9 cellular contexts compared by ENCODE assay signal in the genomic region with DNA sequence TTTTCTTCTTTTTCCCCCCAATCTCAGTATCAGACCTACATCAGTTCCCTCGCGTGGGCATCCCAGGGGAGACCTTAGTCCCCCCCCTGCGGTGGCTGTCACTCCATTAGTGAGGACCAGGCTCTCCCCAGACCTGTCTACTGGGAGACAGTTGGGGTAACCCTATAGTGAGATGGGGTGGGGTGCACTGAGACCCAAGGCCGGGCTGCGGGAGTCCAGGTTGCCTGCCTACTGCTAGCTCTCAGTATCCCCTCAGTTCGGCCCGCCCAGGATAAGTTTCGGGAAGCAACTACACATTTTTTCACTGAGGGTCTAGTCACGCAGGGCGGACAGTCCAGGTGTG. TPM values are rescaled to one million over a fixed set of nuclear protein-coding genes. Genes with fewer than 3 reads are reported as not detected.
DNase-seq lines count a peak whose midpoint lies in the region; ATAC-seq, FAIRE-seq and TF ChIP-seq lines count a peak whose summit lies in the region.
"Had no signal": no experiment of that assay in that cellular context is flagged by ENCODE, and none has a peak within 500 bp of the region (broad histone marks: within the 10 kb centered on the region; RNA-seq: fewer than 3 reads in every experiment).

No MANE protein-coding gene starts in this region.

- H3K4me1 Mint-ChIP-seq in activated CD8-positive, alpha-beta memory T cell treated with anti-CD3 and anti-CD28 coated beads, Interleukin-2, amount 10 ng/mL, durations not matched to agents 7 days and 5 days: peaks cover 36% of the 10 kb centered on the region

- H3K4me1 ChIP-seq in GM12878 (ENCODE audit: control insufficient read depth, insufficient read depth, low read length) (peaks cover 9% of the 10 kb centered on the region), transverse colon (peaks cover 10 to 25% (median 15%) of the 10 kb centered on the region in 4 donors)

- no peaks in the 10 kb centered on the region for H3K27me3 ChIP-seq in GM12878 (replicated peaks in 1 of 2; ENCODE audit: control insufficient read depth in 2 of 2, insufficient read depth in 2 of 2, low read length in 1 of 2)
- H3K27me3 ChIP-seq in transverse colon: no peaks in the 10 kb centered on the region

- H4K20me1 ChIP-seq in GM12878 (ENCODE audit: control insufficient read depth, insufficient read depth): 0 out of 2 replicates have a peak, but pooled peaks cover 4% of the 10 kb centered on the region

- BruUV-seq in GM12878 (replicated peaks; lab: Mats Ljungman, UMichigan): no TSS peak

- CTCF ChIA-PET in activated CD8-positive, alpha-beta memory T cell treated with anti-CD3 and anti-CD28 coated beads, Interleukin-2, amount 10 ng/mL, durations not matched to agents 7 days and 5 days (lab: Charles Lee): interaction anchor here (0.9 to 1.9 kb wide), 5 partner anchors 11 to 105 kb away, joined by 3 to 7 read pairs (median 3); no protein-coding TSS in a partner anchor
- CTCF ChIA-PET in GM12878 (lab: Yijun Ruan, JAX): interaction anchor here (1.0 to 2.2 kb wide), 3 partner anchors 62 to 77 kb away, joined by 3 to 6 read pairs (median 5); no protein-coding TSS in a partner anchor

- no peak for DNase-seq in activated CD8-positive, alpha-beta memory T cell treated with anti-CD3 and anti-CD28 coated beads, Interleukin-2, amount 10 ng/mL, durations not matched to agents 7 days and 5 days
- no peak for DNase-seq in activated CD8-positive, alpha-beta memory T cell treated with anti-CD3 and anti-CD28 coated beads, Interleukin-2, amount 50 U/mL, for 48 hours
- no peak for DNase-seq in GM12878 (ENCODE audit: low read depth, low spot score)
- DNase-seq in lower leg skin (ENCODE audit: low spot score in 2 of 2): no peak
- DNase-seq in transverse colon: no peak
- DNase-seq in NCI-H1436 treated with DMSO at 0.1 percent for 48 hours (lab: John Stamatoyannopoulos, UW): no peak

- H3K27ac Mint-ChIP-seq in activated CD8-positive, alpha-beta memory T cell treated with anti-CD3 and anti-CD28 coated beads, Interleukin-2, amount 10 ng/mL, durations not matched to agents 7 days and 5 days: peak overlapping the region; percentile 76
- H3K27ac Mint-ChIP-seq: T-helper 17 cell had no signal

- RAD21 ChIA-PET in GM12878 (lab: Charles Lee; ENCODE audit: unreplicated experiment): interaction anchor here (0.5 to 0.6 kb wide), 2 partner anchors 66 to 390 kb away, joined by 3 read pairs; no protein-coding TSS in a partner anchor

- no peak for TF ChIP-seq POLR2A in GM12878 (IDR thresholded peaks at IDR 0.05; ENCODE audit: low read depth, low read length)
- no peak for TF ChIP-seq POLR2A in lower leg skin (IDR thresholded peaks at IDR 0.05)
- TF ChIP-seq POLR2A in transverse colon (IDR thresholded peaks at IDR 0.05): no peak

- H3K27me3 Mint-ChIP-seq in activated CD8-positive, alpha-beta memory T cell treated with anti-CD3 and anti-CD28 coated beads, Interleukin-2, amount 10 ng/mL, durations not matched to agents 7 days and 5 days: no peaks in the 10 kb centered on the region
- H3K27me3 Mint-ChIP-seq: T-helper 17 cell had no signal

- H3K36me3 Mint-ChIP-seq in activated CD8-positive, alpha-beta memory T cell treated with anti-CD3 and anti-CD28 coated beads, Interleukin-2, amount 10 ng/mL, durations not matched to agents 7 days and 5 days: peaks cover 4% of the 10 kb centered on the region

- FAIRE-seq in GM12878 (lab: Jason Lieb, UNC): no peak

- intact Hi-C loops in GM12878 (cut with micrococcal nuclease; ENCODE audit: unreplicated experiment): no loop called here
- intact Hi-C loops in lower leg skin (cut with DNase I; ENCODE audit: low total_unique reads): no loop called here
- intact Hi-C loops in transverse colon (cut with DNase I; ENCODE audit: low total_unique reads): no loop called here

- peak overlapping the region; percentile 87 for H2AFZ ChIP-seq in GM12878 (ENCODE audit: control insufficient read depth, low read depth, low read length)

- H3K9me3 Mint-ChIP-seq in activated CD8-positive, alpha-beta memory T cell treated with anti-CD3 and anti-CD28 coated beads, Interleukin-2, amount 10 ng/mL, durations not matched to agents 7 days and 5 days (ENCODE audit: low read depth): no peaks in the 10 kb centered on the region

- TF ChIP-seq CTCF in GM12878 (IDR thresholded peaks at IDR 0.05 in 2 of 3, conservative IDR thresholded peaks at IDR 0.05 in 1 of 3; ENCODE audit: control insufficient read depth in 2 of 3, extremely low read depth in 1 of 3, insufficient read depth in 1 of 3, low read depth in 3 of 3, low read length in 3 of 3) (no peak), lower leg skin (IDR thresholded peaks at IDR 0.05) (no peak), transverse colon (IDR thresholded peaks at IDR 0.05) (no peak)

- H3K4me3 ChIP-seq in GM12878 (0 out of 2 replicates have a peak overlapping the region, but pooled peaks have one; percentile 30), lower leg skin (ENCODE audit: low read depth, poor library complexity, severe bottlenecking) (peak overlapping the region; percentile 68), transverse colon (peak overlapping the region; percentile 81 to 100 (median 98))

- TF ChIP-seq EP300 in GM12878 (IDR thresholded peaks at IDR 0.05; ENCODE audit: borderline replicate concordance in 1 of 2, control insufficient read depth in 1 of 2, low read depth in 2 of 2, low read length in 2 of 2) (no peak), transverse colon (IDR thresholded peaks at IDR 0.05; ENCODE audit: low read depth) (no peak)

- H3K9ac ChIP-seq in GM12878 (ENCODE audit: control insufficient read depth, insufficient read depth, low read length): peak overlapping the region; percentile 64

- POLR2A ChIA-PET in GM12878 (lab: Charles Lee): interaction anchor here (1.2 kb wide), 1 partner anchor 115 kb away, joined by 3 read pairs; no protein-coding TSS in a partner anchor

- H3K79me2 ChIP-seq in GM12878 (ENCODE audit: control insufficient read depth, insufficient read depth, low read length): peaks cover 30% of the 10 kb centered on the region

- H3K27ac ChIP-seq in GM12878 (ENCODE audit: control insufficient read depth, insufficient read depth): no peak overlapping the region
- H3K27ac ChIP-seq in transverse colon: peak overlapping the region; percentile 92 to 96 (median 94)

- ATAC-seq in activated CD8-positive, alpha-beta memory T cell treated with anti-CD3 and anti-CD28 coated beads, Interleukin-2, amount 10 ng/mL, durations not matched to agents 7 days and 5 days: no peak
- no peak for ATAC-seq in GM12878
- ATAC-seq in HG02852 (IDR thresholded peaks at IDR 0.05; ENCODE audit: unreplicated experiment): no peak
- ATAC-seq in GM19463 (IDR thresholded peaks at IDR 0.05; ENCODE audit: unreplicated experiment): no peak

- peak overlapping the region; percentile 77 for H3K4me2 ChIP-seq in GM12878 (ENCODE audit: control insufficient read depth, insufficient read depth)

- H3K36me3 ChIP-seq in GM12878 (ENCODE audit: control insufficient read depth in 2 of 2, insufficient read depth in 2 of 2, low read length in 1 of 2): no peaks in the 10 kb centered on the region
- no peaks in the 10 kb centered on the region for H3K36me3 ChIP-seq in transverse colon

- in situ Hi-C loops in GM12878 (cut with MboI): no loop called here
- in situ Hi-C loops in transverse colon (cut with MboI; ENCODE audit: low pct_ligation_motif_present in 1 of 4, low pct_unique_long_range_greater_than_20kb in 1 of 4, low sequenced_read_pairs in 3 of 4): no loop called here

- 71% methylated on average over 10 of the region's 10 CpGs for WGBS in GM12878 (ENCODE audit: insufficient coverage, insufficient replicate concordance, low lambda C conversion rate, missing lambda C conversion rate)
- 64 to 65% methylated on average over 9 to 10 of the region's 10 CpGs for WGBS in lower leg skin, 2 donors
- 70% methylated on average over 10 of the region's 10 CpGs; no CpG with 5 or more reads in 1 of the 2 donors for WGBS in transverse colon (ENCODE audit: low coverage in 1 of 2), 2 donors

- peak overlapping the region; percentile 72 for H3K4me3 Mint-ChIP-seq in activated CD8-positive, alpha-beta memory T cell treated with anti-CD3 and anti-CD28 coated beads, Interleukin-2, amount 10 ng/mL, durations not matched to agents 7 days and 5 days
- H3K4me3 Mint-ChIP-seq: T-helper 17 cell had no signal

- SMC1A ChIA-PET in GM12878 (lab: Charles Lee; ENCODE audit: uncharacterized antibody, unreplicated experiment): interaction anchor here (0.9 to 2.2 kb wide), 7 partner anchors 10 to 71 kb away, joined by 3 to 5 read pairs (median 3); no protein-coding TSS in a partner anchor

- H3K9me3 ChIP-seq in GM12878 (replicated peaks; ENCODE audit: control insufficient read depth, insufficient read depth, low read length) (no peaks in the 10 kb centered on the region), transverse colon (no peaks in the 10 kb centered on the region)

- TF ChIP-seq RAD21 in GM12878 (IDR thresholded peaks at IDR 0.05; ENCODE audit: insufficient read depth, low read depth, low read length): no peak

TF ChIP-seq in GM12878, 131 proteins besides CTCF, POLR2A, EP300 and RAD21:
- no peak for TF ChIP-seq GABPA (IDR thresholded peaks at IDR 0.05; ENCODE audit: low read depth)
- TF ChIP-seq DPF2 (IDR thresholded peaks at IDR 0.05): 0 out of 2 replicates have a peak, but pooled peaks have one; percentile 3

RNA-seq across cellular contexts. Expression of a gene that starts 0.7 kb away (rescaled TPM):
- total RNA-seq in activated CD8-positive, alpha-beta memory T cell treated with anti-CD3 and anti-CD28 coated beads, Interleukin-2, amount 10 ng/mL, durations not matched to agents 7 days and 5 days: 10 to 100 TPM; 54.6 to 65.0 TPM
- 23.2 and 23.6 TPM in 2 replicates for total RNA-seq in GM12878 (2013; cell fraction: nucleolus; rRNA removed)
- total RNA-seq in GM12878 (2014; rRNA removed): 20.9 and 24.2 TPM in 2 replicates
- 30.8 and 31.4 TPM in 2 replicates for total RNA-seq in GM12878 (2014; rRNA removed; fragmentation: Illumina TruSeq; extraction: Trizol)
- total RNA-seq in GM12878 (2021): 45.9 and 48.2 TPM in 2 replicates
- 11.8 TPM for polyA plus RNA-seq in GM12878 (2011; ENCODE audit: low read depth)
- 28.9 and 48.9 TPM in 2 replicates for polyA plus RNA-seq in GM12878 (2011; rRNA removed)
- polyA plus RNA-seq in GM12878 (2011; cell fraction: cytosol; rRNA removed): 4.7 and 5.7 TPM in 2 replicates
- polyA plus RNA-seq in GM12878 (2011; cell fraction: nucleus; rRNA removed): 7.0 and 9.6 TPM in 2 replicates
- 12.0 and 13.1 TPM in 2 replicates for polyA plus RNA-seq in GM12878 (2012)
- 30.8 and 36.2 TPM in 2 replicates for polyA plus RNA-seq in GM12878 (2014; fragmentation: Illumina TruSeq; extraction: Trizol)
- 10 to 100 TPM; 19.8 to 47.4 TPM for polyA plus RNA-seq in GM12878 (2014; fragmentation: Nextera tagmentation; extraction: Ambion mirVana)
- 19.5 and 21.3 TPM in 2 replicates for polyA plus RNA-seq in GM12878 (2014; rRNA removed)
- 10 to 100 TPM; 36.4 to 43.0 TPM for polyA plus RNA-seq in GM12878 (2016; fragmentation: Nextera tagmentation; extraction: Ambion mirVana)
- 15.0 and 46.0 TPM in 2 replicates for polyA minus RNA-seq in GM12878 (2011; rRNA and poly(A)+ RNA removed)
- polyA minus RNA-seq in GM12878 (2011; cell fraction: cytosol; rRNA and poly(A)+ RNA removed): 11.2 and 13.9 TPM in 2 replicates
- polyA minus RNA-seq in GM12878 (2011; cell fraction: nucleus; rRNA and poly(A)+ RNA removed): 5.6 and 9.3 TPM in 2 replicates
- 10 to 100 TPM; 16.7 to 25.9 (median 19.6) TPM for total RNA-seq in lower leg skin
- total RNA-seq in transverse colon: 10 to 100 TPM; 20.5 to 31.4 (median 27.4) TPM

Comparison
In these comparisons a context has a peak if more than half of its experiments do, and no peak if none do; other contexts are left out.
1. H3K4me3 ChIP-seq: peak in every context shown above with its lines; median percentile 98 in transverse colon; 68 in lower leg skin; 30 in GM12878.